ENCODE assay signal across 20 cellular contexts in the genomic region with DNA sequence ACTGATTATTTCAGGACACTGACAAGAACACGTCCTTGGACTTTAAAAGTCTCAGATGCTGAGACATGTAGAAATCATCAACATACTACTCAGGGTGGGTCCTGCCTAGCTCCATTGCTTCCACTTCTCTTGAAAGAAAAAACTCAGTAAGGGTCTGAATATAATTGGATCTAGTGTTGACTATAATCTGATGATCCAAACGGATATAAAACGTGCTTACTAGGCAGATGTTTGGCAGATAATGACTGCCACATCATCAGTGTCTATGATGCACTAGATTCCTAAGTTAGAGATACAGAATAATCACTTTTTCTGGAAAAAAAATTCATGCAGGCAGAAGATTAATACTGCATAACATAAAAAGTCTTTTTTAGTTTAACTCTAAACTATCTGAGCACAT. TPM values are rescaled to one million over a fixed set of nuclear protein-coding genes. Genes with fewer than 3 reads are reported as not detected.
DNase-seq lines count a peak whose midpoint lies in the region; ATAC-seq lines count a peak whose summit lies in the region.
"Had no signal": no experiment of that assay in that cellular context is flagged by ENCODE, and none has a peak within 500 bp of the region (broad histone marks: within the 10 kb centered on the region; RNA-seq: fewer than 3 reads in every experiment).

No MANE protein-coding gene starts in this region.

- H2BK12ac ChIP-seq in mesenchymal stem cell (ENCODE audit: low read length in 2 of 2): no peak overlapping the region

- H2AFZ ChIP-seq in mesenchymal stem cell (ENCODE audit: low read depth, low read length): no peak overlapping the region

- no peak overlapping the region for H3K27ac ChIP-seq in mesenchymal stem cell (ENCODE audit: low read length, poor library complexity, severe bottlenecking)
- H3K27ac ChIP-seq: BLaER1 treated with 17β-estradiol and CSF1 and Interleukin-3, amounts not matched to agents 10 nM and 100 nM had no signal

- no peak overlapping the region for H2BK5ac ChIP-seq in mesenchymal stem cell (ENCODE audit: low read depth, low read length, poor library complexity, severe bottlenecking)

- no peaks in the 10 kb centered on the region for H3K27me3 ChIP-seq in mesenchymal stem cell (ENCODE audit: control insufficient read depth in 1 of 2, insufficient read depth in 1 of 2, low read length in 2 of 2)
- H3K27me3 ChIP-seq: BE2C; BLaER1 treated with 17β-estradiol and CSF1 and Interleukin-3, amounts not matched to agents 10 nM and 100 nM had no signal

- no peak overlapping the region for H4K8ac ChIP-seq in mesenchymal stem cell (ENCODE audit: low read length)

- H3K79me1 ChIP-seq in mesenchymal stem cell (replicated peaks; ENCODE audit: low read length, poor library complexity, severe bottlenecking): no peaks in the 10 kb centered on the region

- H2BK15ac ChIP-seq in mesenchymal stem cell (ENCODE audit: low read depth, poor library complexity, severe bottlenecking): no peak overlapping the region

- no peak overlapping the region for H3K4me3 ChIP-seq in mesenchymal stem cell (ENCODE audit: insufficient read depth in 1 of 2, low read depth in 1 of 2, low read length in 2 of 2)
- H3K4me3 ChIP-seq: BLaER1 treated with 17β-estradiol and CSF1 and Interleukin-3, amounts not matched to agents 10 nM and 100 nM; GM12878; HAP-1 had no signal

- WGBS in mesenchymal stem cell: no CpG with 5 or more reads among the region's 3 CpGs

- H4K91ac ChIP-seq in mesenchymal stem cell (ENCODE audit: low read length): no peak overlapping the region

- no peak overlapping the region for H2BK120ac ChIP-seq in mesenchymal stem cell (ENCODE audit: low read depth, low read length)

- no peaks in the 10 kb centered on the region for H3K4me1 ChIP-seq in mesenchymal stem cell (ENCODE audit: control insufficient read depth, insufficient read depth, low read depth, low read length)
- H3K4me1 ChIP-seq: BE2C; BLaER1 treated with 17β-estradiol and CSF1 and Interleukin-3, amounts not matched to agents 10 nM and 100 nM; HAP-1 had no signal

- peak; percentile 25 for DNase-seq in EH (ENCODE audit: low read depth)
- peak; percentile 72 for DNase-seq in NCI-H82 treated with DMSO at 0.1 percent for 48 hours (lab: John Stamatoyannopoulos, UW; ENCODE audit: unreplicated experiment)
- no peak for DNase-seq in mesenchymal stem cell
- DNase-seq in EL: no peak
- no peak for DNase-seq in DMS53 (lab: John Stamatoyannopoulos, UW)
- no peak for DNase-seq in stimulated activated CD4-positive, alpha-beta T cell treated with anti-CD3 and anti-CD28 coated beads, Interleukin-2, amount 100 ng/mL, for 24 hours
- DNase-seq: ACHN; AML-193; BE2C; CD4-positive, alpha-beta T cell; CD8-positive, alpha-beta memory T cell; DMS 273 treated with DMSO at 0.1 percent for 48 hours; DMS79 treated with DMSO at 0.1 percent for 48 hours; GDM1; GOT3 had no signal

- H3K9me3 ChIP-seq in mesenchymal stem cell (ENCODE audit: control insufficient read depth, low read length): no peaks in the 10 kb centered on the region
- H3K9me3 ChIP-seq: BE2C; BLaER1 treated with 17β-estradiol and CSF1 and Interleukin-3, amounts not matched to agents 10 nM and 100 nM; HAP-1 had no signal

- H3K14ac ChIP-seq in mesenchymal stem cell (ENCODE audit: low read length in 2 of 2): no peak overlapping the region

- H2AK5ac ChIP-seq in mesenchymal stem cell (ENCODE audit: low read length, severe bottlenecking): no peak overlapping the region

- H3K23ac ChIP-seq in mesenchymal stem cell (ENCODE audit: low read length in 2 of 2): no peak overlapping the region

- no peak overlapping the region for H3K4me2 ChIP-seq in mesenchymal stem cell (ENCODE audit: low read length, poor library complexity, severe bottlenecking)
- H3K4me2 ChIP-seq: BLaER1 treated with 17β-estradiol and CSF1 and Interleukin-3, amounts not matched to agents 10 nM and 100 nM had no signal

- peak overlapping the region; percentile 41 for H3K9ac ChIP-seq in mesenchymal stem cell (ENCODE audit: low read length)
- H3K9ac ChIP-seq: BLaER1 treated with 17β-estradiol and CSF1 and Interleukin-3, amounts not matched to agents 10 nM and 100 nM had no signal

- no peaks in the 10 kb centered on the region for H3K36me3 ChIP-seq in mesenchymal stem cell (ENCODE audit: control insufficient read depth in 1 of 2, insufficient read depth in 2 of 2, low read depth in 1 of 2, low read length in 2 of 2)
- H3K36me3 ChIP-seq: BE2C; BLaER1 treated with 17β-estradiol and CSF1 and Interleukin-3, amounts not matched to agents 10 nM and 100 nM; HAP-1 had no signal

- no peak overlapping the region for H3K18ac ChIP-seq in mesenchymal stem cell (ENCODE audit: low read depth in 1 of 2, low read length in 2 of 2)

- no peak for ATAC-seq in GM21390 (IDR thresholded peaks at IDR 0.05; ENCODE audit: unreplicated experiment)
- ATAC-seq: GM12878 had no signal

- no peak overlapping the region for H3K4ac ChIP-seq in mesenchymal stem cell (ENCODE audit: low read depth in 1 of 2, low read length in 2 of 2)

RNA-seq across cellular contexts. Expression of a gene that starts 21.6 kb away (rescaled TPM):
- polyA plus RNA-seq in mesenchymal stem cell (2013, experiment 1 of 2): 1.2 TPM
- polyA plus RNA-seq in mesenchymal stem cell (2013, experiment 2 of 2): 1.4 TPM
- polyA plus RNA-seq: CD14-positive monocyte; CD8-positive, alpha-beta memory T cell had no signal

Comparison
In these comparisons a context has a peak if more than half of its experiments do, and no peak if none do; other contexts are left out.
1. DNase-seq: peak in EH (single experiment) and NCI-H82 treated with DMSO at 0.1 percent for 48 hours (single experiment); none in mesenchymal stem cell (single experiment), EL (single experiment), DMS53 (single experiment) and stimulated activated CD4-positive, alpha-beta T cell treated with anti-CD3 and anti-CD28 coated beads, Interleukin-2, amount 100 ng/mL, for 24 hours (0 of 2).